In the genomic region with DNA sequence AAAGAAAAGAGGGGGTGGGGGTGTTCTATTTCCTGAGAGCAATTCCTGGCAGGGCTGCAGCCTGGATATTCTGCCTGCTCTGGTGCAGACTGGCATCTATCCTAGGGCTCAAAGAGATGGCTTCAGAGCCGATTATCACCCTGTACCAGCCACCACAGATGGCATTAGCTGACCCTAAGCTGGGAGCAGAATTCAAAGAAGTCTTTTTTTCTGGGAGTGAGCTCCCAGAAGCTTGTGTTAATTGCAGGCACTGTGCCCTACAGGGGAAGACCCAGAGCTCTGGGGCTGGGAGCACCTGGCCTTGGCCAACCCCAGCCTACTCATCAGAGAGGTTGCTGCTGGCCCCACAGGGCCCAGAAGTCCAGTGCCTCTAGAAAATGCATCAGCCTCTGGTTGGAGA, we compare ENCODE assay signal across 26 cellular contexts.
DNase-seq lines count a peak whose midpoint lies in the region; TF ChIP-seq lines count a peak whose summit lies in the region.
"Had no signal": no experiment of that assay in that cellular context is flagged by ENCODE, and none has a peak within 500 bp of the region (broad histone marks: within the 10 kb centered on the region; RNA-seq: fewer than 3 reads in every experiment).

No MANE protein-coding gene starts in this region.

- H3K9me3 ChIP-seq in smooth muscle cell (replicated peaks; ENCODE audit: low read depth) (no peaks in the 10 kb centered on the region), ovary (no peaks in the 10 kb centered on the region), endodermal cell (ENCODE audit: control insufficient read depth, low read length) (peaks cover 16% of the 10 kb centered on the region)
- H3K9me3 ChIP-seq: suprapubic skin had no signal

- no peak overlapping the region for H3K4me3 ChIP-seq in smooth muscle cell
- H3K4me3 ChIP-seq in ovary, result no peak overlapping the region
- H3K4me3 ChIP-seq in endodermal cell (ENCODE audit: low read length), result no peak overlapping the region
- H3K4me3 ChIP-seq: adrenal gland, cardiac muscle cell, suprapubic skin had no signal

- intact Hi-C loops in ovary (cut with DNase I), result no loop called here

- 83% methylated on average over 1 of the region's 1 CpG for WGBS in smooth muscle cell (ENCODE audit: low lambda C conversion rate)
- WGBS in ovary, 3 donors, result 66 to 83% (median 67%) methylated on average over 1 of the region's 1 CpG
- WGBS in endodermal cell (ENCODE audit: insufficient coverage in 1 of 2, insufficient read length in 1 of 2), 2 experiments, result 94 to 100% methylated on average over 1 of the region's 1 CpG

- no peaks in the 10 kb centered on the region for H3K27me3 Mint-ChIP-seq in endodermal cell (ENCODE audit: insufficient read depth)

- H3K4me1 ChIP-seq in smooth muscle cell (ENCODE audit: low read depth), result no peaks in the 10 kb centered on the region
- H3K4me1 ChIP-seq in ovary (ENCODE audit: insufficient read depth), result no peaks in the 10 kb centered on the region
- H3K4me1 ChIP-seq in endodermal cell (ENCODE audit: control insufficient read depth, insufficient read depth, low read length), result peaks cover 10% of the 10 kb centered on the region
- H3K4me1 ChIP-seq: adrenal gland, suprapubic skin had no signal

- no peak overlapping the region for H3K4me3 Mint-ChIP-seq in endodermal cell
- H3K4me3 Mint-ChIP-seq: activated B cell treated with CpG ODN at 0.5 μM for 24 hours; activated CD4-positive, alpha-beta memory T cell treated with anti-CD3 and anti-CD28 coated beads for 36 hours; CD4-positive, alpha-beta T cell; naive B cell had no signal

- DNase-seq in NCI-H69 (lab: John Stamatoyannopoulos, UW), result peak; percentile 31
- peak; percentile 22 for DNase-seq in dermis blood vessel endothelial cell
- peak; percentile 65 for DNase-seq in midbrain (lab: John Stamatoyannopoulos, UW)
- no peak for DNase-seq in smooth muscle cell (lab: John Stamatoyannopoulos, UW; ENCODE audit: unreplicated experiment)
- no peak for DNase-seq in ovary
- DNase-seq in activated CD8-positive, alpha-beta memory T cell treated with anti-CD3 and anti-CD28 coated beads, Interleukin-2, amount 50 U/mL, for 4 hours, result no peak
- no peak for DNase-seq in endodermal cell
- no peak for DNase-seq in LoVo (ENCODE audit: low spot score)
- DNase-seq: activated B cell treated with CpG ODN at 0.5 μM for 24 hours; activated CD4-positive, alpha-beta memory T cell treated with anti-CD3 and anti-CD28 coated beads for 36 hours; activated gamma-delta T cell treated with Interleukin-2 at 50 U/mL for 16 hours; adrenal gland; CD4-positive, alpha-beta T cell; erythroblast; foreskin melanocyte; GDM1; GOT3; IMR-90; mammary epithelial cell; naive B cell; NCI-H1694; NCI-H526 treated with DMSO at 0.1 percent for 48 hours; stimulated activated CD4-positive, alpha-beta T cell treated with anti-CD3 and anti-CD28 coated beads, Interleukin-1b, Interleukin-23, amount 100 ng/mL, for 48 hours; T-helper 9 cell had no signal

- peaks cover 4% of the 10 kb centered on the region for H3K36me3 Mint-ChIP-seq in endodermal cell (ENCODE audit: low read depth)
- H3K36me3 Mint-ChIP-seq: activated CD4-positive, alpha-beta memory T cell treated with anti-CD3 and anti-CD28 coated beads for 36 hours; naive B cell had no signal

- H3K4me1 Mint-ChIP-seq in endodermal cell, result peaks cover 22% of the 10 kb centered on the region
- H3K4me1 Mint-ChIP-seq: activated B cell treated with CpG ODN at 0.5 μM for 24 hours, naive B cell had no signal

- H3K9me3 Mint-ChIP-seq in endodermal cell, result peaks cover 23% of the 10 kb centered on the region

- TF ChIP-seq EP300 in ovary (IDR thresholded peaks at IDR 0.05), result no peak

- no peak for TF ChIP-seq POLR2A in ovary (IDR thresholded peaks at IDR 0.05)

- no peaks in the 10 kb centered on the region for H3K79me2 ChIP-seq in smooth muscle cell (ENCODE audit: low read depth)

- H3F3A ChIP-seq in smooth muscle cell (ENCODE audit: low read depth), result no peaks in the 10 kb centered on the region

- H2AFZ ChIP-seq in smooth muscle cell (ENCODE audit: low read depth), result no peak overlapping the region

- H3K27me3 ChIP-seq in smooth muscle cell (ENCODE audit: low read depth) (no peaks in the 10 kb centered on the region), ovary (no peaks in the 10 kb centered on the region), endodermal cell (ENCODE audit: control insufficient read depth, insufficient read depth, low read length, poor library complexity, severe bottlenecking) (no peaks in the 10 kb centered on the region)
- H3K27me3 ChIP-seq: adrenal gland, cardiac muscle cell, suprapubic skin had no signal

- H3K27ac ChIP-seq in smooth muscle cell (ENCODE audit: low read depth) (peak overlapping the region; percentile 46), ovary (no peak overlapping the region), endodermal cell (ENCODE audit: low read depth, low read length) (no peak overlapping the region)
- H3K27ac ChIP-seq: adrenal gland, cardiac muscle cell had no signal

- no peaks in the 10 kb centered on the region for H4K20me1 ChIP-seq in smooth muscle cell (ENCODE audit: low read depth)

- H3K27ac Mint-ChIP-seq in endodermal cell, result no peak overlapping the region
- H3K27ac Mint-ChIP-seq: activated B cell treated with CpG ODN at 0.5 μM for 24 hours; activated CD4-positive, alpha-beta memory T cell treated with anti-CD3 and anti-CD28 coated beads for 36 hours; CD4-positive, alpha-beta T cell; naive B cell had no signal

- H3K36me3 ChIP-seq in smooth muscle cell (ENCODE audit: low read depth) (no peaks in the 10 kb centered on the region), ovary (no peaks in the 10 kb centered on the region), endodermal cell (ENCODE audit: control insufficient read depth, insufficient read depth, low read length) (no peaks in the 10 kb centered on the region)
- H3K36me3 ChIP-seq: adrenal gland, cardiac muscle cell, suprapubic skin had no signal

- no peak overlapping the region for H3K9ac ChIP-seq in smooth muscle cell (ENCODE audit: low read depth)
- H3K9ac ChIP-seq in endodermal cell (ENCODE audit: extremely low read depth, low read length, poor library complexity, severe bottlenecking), result no peak overlapping the region

- TF ChIP-seq CTCF in smooth muscle cell (IDR thresholded peaks at IDR 0.05; ENCODE audit: borderline replicate concordance, insufficient read depth, poor library complexity, severe bottlenecking), result no peak
- TF ChIP-seq CTCF in ovary (IDR thresholded peaks at IDR 0.05), result no peak
- TF ChIP-seq CTCF in endodermal cell (conservative IDR thresholded peaks at IDR 0.05), result no peak

- H3K4me2 ChIP-seq in smooth muscle cell, result peak overlapping the region; percentile 15

Comparison
In these comparisons a context has a peak if more than half of its experiments do, and no peak if none do; other contexts are left out.
1. DNase-seq: peak in NCI-H69 (single experiment), dermis blood vessel endothelial cell (single experiment) and midbrain (single experiment); none in smooth muscle cell (single experiment), ovary (0 of 5), activated CD8-positive, alpha-beta memory T cell treated with anti-CD3 and anti-CD28 coated beads, Interleukin-2, amount 50 U/mL, for 4 hours (single experiment), endodermal cell (single experiment) and LoVo (single experiment).